In genomic region chrX:11558972-11559371, GRCh38 we compare ENCODE assay signal across 8 cellular contexts.
DNase-seq lines count a peak whose midpoint lies in the region; ATAC-seq, FAIRE-seq and TF ChIP-seq lines count a peak whose summit lies in the region.

No MANE protein-coding gene starts in this region.

- H3K4me3 ChIP-seq in GM23338 (no peak overlapping the region), bronchial epithelial cell (ENCODE audit: low read depth, low read length) (no peak overlapping the region), retinal pigment epithelial cell (ENCODE audit: low read length) (no peak overlapping the region)

- H3F3A ChIP-seq in GM23338 (replicated peaks; ENCODE audit: low read depth) = no peaks in the 10 kb centered on the region

- H3K9me3 Mint-ChIP-seq in GM23338 = no peaks in the 10 kb centered on the region

- H3K36me3 Mint-ChIP-seq in GM23338 (ENCODE audit: low read depth) = no peaks in the 10 kb centered on the region

- H3K4me1 ChIP-seq in GM23338 (ENCODE audit: insufficient read depth) = no peaks in the 10 kb centered on the region

- no peak overlapping the region for H3K27ac Mint-ChIP-seq in GM23338

- no peaks in the 10 kb centered on the region for H3K4me1 Mint-ChIP-seq in GM23338

- no peaks in the 10 kb centered on the region for H3K79me2 ChIP-seq in GM23338 (replicated peaks; ENCODE audit: insufficient read depth)

- no peak overlapping the region for H3K4me3 Mint-ChIP-seq in GM23338

- H3K27me3 ChIP-seq in GM23338 (ENCODE audit: insufficient read depth) (peaks cover 47% of the 10 kb centered on the region), bronchial epithelial cell (ENCODE audit: control insufficient read depth, insufficient read depth, low read length) (no peaks in the 10 kb centered on the region)

- H3K27ac ChIP-seq in GM23338 (ENCODE audit: low read depth) = no peak overlapping the region

- H2AFZ ChIP-seq in GM23338 = no peak overlapping the region

- no peak for FAIRE-seq in bronchial epithelial cell (lab: Jason Lieb, UNC)

- no peaks in the 10 kb centered on the region for H3K36me3 ChIP-seq in GM23338 (ENCODE audit: insufficient read depth)
- no peaks in the 10 kb centered on the region for H3K36me3 ChIP-seq in bronchial epithelial cell (ENCODE audit: control insufficient read depth, insufficient read depth, low read length)

- H3K9me2 ChIP-seq in GM23338 (ENCODE audit: insufficient read depth) = no peaks in the 10 kb centered on the region

- H4K20me1 ChIP-seq in GM23338 (replicated peaks; ENCODE audit: insufficient read depth) = no peaks in the 10 kb centered on the region

- H3K27me3 Mint-ChIP-seq in GM23338 (ENCODE audit: insufficient read depth, low read depth, poor library complexity) = peaks cover 31% of the 10 kb centered on the region

- TF ChIP-seq CTCF in GM23338 (conservative IDR thresholded peaks at IDR 0.05; ENCODE audit: low read depth in 2 of 2) = peak; percentile 55 to 56
- TF ChIP-seq CTCF in bronchial epithelial cell (IDR thresholded peaks at IDR 0.05; ENCODE audit: insufficient read depth, low read length, severe bottlenecking) = peak; percentile 31
- TF ChIP-seq CTCF in retinal pigment epithelial cell (conservative IDR thresholded peaks at IDR 0.05; ENCODE audit: low read depth, low read length) = peak; percentile 51

- H3K4me2 ChIP-seq in GM23338 = no peak overlapping the region

- ATAC-seq in GM23338 = peak; percentile 34; the same call in 1 of the 3 replicates
- ATAC-seq in GM18519 (IDR thresholded peaks at IDR 0.05; ENCODE audit: low FRiP score, unreplicated experiment) = no peak
- no peak for ATAC-seq in GM18498 (IDR thresholded peaks at IDR 0.05; ENCODE audit: unreplicated experiment)
- no peak for ATAC-seq in HG02798 (IDR thresholded peaks at IDR 0.05; ENCODE audit: poor library complexity, unreplicated experiment)

- peak; percentile 24 to 40 for DNase-seq in AML-193 (lab: John Stamatoyannopoulos, UW)
- DNase-seq in GM23338 (ENCODE audit: low spot score) = peak; percentile 48
- DNase-seq in T follicular helper cell (ENCODE audit: low read depth) = peak; percentile 46
- DNase-seq in bronchial epithelial cell (ENCODE audit: low read depth) = no peak
- DNase-seq in retinal pigment epithelial cell (ENCODE audit: low read depth) = no peak

TF ChIP-seq in GM23338, 12 proteins besides CTCF, POLR2A, EP300 and RAD21:
- no peak for TF ChIP-seq REST (IDR thresholded peaks at IDR 0.05; ENCODE audit: unreplicated experiment)

Comparison
In these comparisons a context has a peak if more than half of its experiments do, and no peak if none do; other contexts are left out.
1. DNase-seq: peak in AML-193 (2 of 2), GM23338 (single experiment) and T follicular helper cell (single experiment); none in bronchial epithelial cell (single experiment) and retinal pigment epithelial cell (single experiment).
2. Peak in every context shown above with its lines, with median percentiles within 50 percentile points of each other: CTCF ChIP-seq.